In the genomic region with DNA sequence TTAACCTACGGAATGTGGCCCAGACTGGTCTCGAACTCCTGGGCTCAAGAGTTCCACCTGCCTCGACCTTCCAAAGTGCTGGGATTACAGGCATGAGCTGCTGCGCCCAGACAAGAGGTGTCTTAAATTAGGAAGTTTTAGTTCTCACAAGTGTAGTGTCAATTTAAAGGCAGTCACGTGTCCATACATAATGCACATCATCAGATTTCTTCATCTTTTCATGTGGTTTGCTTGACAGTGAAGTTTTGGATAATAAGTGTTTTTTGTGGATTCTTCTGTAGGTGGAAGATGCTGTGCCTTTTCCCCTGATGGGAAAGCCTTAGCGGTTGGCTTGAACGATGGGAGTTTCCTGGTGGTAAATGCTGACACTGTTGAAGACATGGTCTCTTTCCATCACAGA, we compare ENCODE assay signal across 25 cellular contexts.
"Had no signal": no experiment of that assay in that cellular context is flagged by ENCODE, and none has a peak within 500 bp of the region (broad histone marks: within the 10 kb centered on the region; RNA-seq: fewer than 3 reads in every experiment).

No MANE protein-coding gene starts in this region.

- H3K4me3 ChIP-seq: heart right ventricle, left ventricle myocardium inferior, lung, neural progenitor cell, suprapubic skin, tibial artery, upper lobe of right lung had no signal

- H3K27ac Mint-ChIP-seq: activated CD4-positive, alpha-beta memory T cell treated with anti-CD3 and anti-CD28 coated beads, Interleukin-2, amount 10 ng/mL, durations not matched to agents 7 days and 5 days; activated CD4-positive, alpha-beta T cell treated with anti-CD3 and anti-CD28 coated beads, Interleukin-2, amount 10 ng/mL, durations not matched to agents 24 days and 14 days; activated naive CD4-positive, alpha-beta T cell treated with anti-CD3 and anti-CD28 coated beads, Interleukin-2, amount 10 ng/mL, durations not matched to agents 7 days and 5 days; activated T-cell treated with anti-CD3 and anti-CD28 coated beads, Interleukin-2, amount 50 U/mL, for 24 hours; effector memory CD8-positive, alpha-beta T cell; neural progenitor cell had no signal

- H3K4me3 Mint-ChIP-seq: activated CD4-positive, alpha-beta memory T cell treated with anti-CD3 and anti-CD28 coated beads, Interleukin-2, amount 10 ng/mL, durations not matched to agents 7 days and 5 days; activated CD4-positive, alpha-beta T cell treated with anti-CD3 and anti-CD28 coated beads, Interleukin-2, amount 10 ng/mL, durations not matched to agents 24 days and 14 days; activated naive CD4-positive, alpha-beta T cell treated with anti-CD3 and anti-CD28 coated beads, Interleukin-2, amount 10 ng/mL, durations not matched to agents 7 days and 5 days; activated T-cell treated with anti-CD3 and anti-CD28 coated beads, Interleukin-2, amount 50 U/mL, for 24 hours; effector memory CD8-positive, alpha-beta T cell; natural killer cell; neural progenitor cell had no signal

- H3K9me3 ChIP-seq: heart right ventricle, left ventricle myocardium inferior, suprapubic skin, tibial artery, upper lobe of right lung had no signal

- H3K27ac ChIP-seq: brain microvascular endothelial cell, heart right ventricle, left ventricle myocardium inferior, neural progenitor cell, suprapubic skin, tibial artery, upper lobe of right lung had no signal

- H3K36me3 ChIP-seq: brain microvascular endothelial cell, heart right ventricle, left ventricle myocardium inferior, neural progenitor cell, suprapubic skin, tibial artery, upper lobe of right lung had no signal

- H3K4me1 ChIP-seq: left ventricle myocardium inferior, neural progenitor cell, tibial artery, upper lobe of right lung had no signal

- H3K9me3 Mint-ChIP-seq: activated CD4-positive, alpha-beta memory T cell treated with anti-CD3 and anti-CD28 coated beads, Interleukin-2, amount 10 ng/mL, durations not matched to agents 7 days and 5 days; activated naive CD4-positive, alpha-beta T cell treated with anti-CD3 and anti-CD28 coated beads, Interleukin-2, amount 10 ng/mL, durations not matched to agents 7 days and 5 days; effector memory CD8-positive, alpha-beta T cell; natural killer cell; neural progenitor cell had no signal

- ATAC-seq: effector memory CD8-positive, alpha-beta T cell; heart right ventricle; natural killer cell; right cardiac atrium; upper lobe of right lung had no signal

- H3K36me3 Mint-ChIP-seq: activated naive CD4-positive, alpha-beta T cell treated with anti-CD3 and anti-CD28 coated beads, Interleukin-2, amount 10 ng/mL, durations not matched to agents 7 days and 5 days; neural progenitor cell had no signal

- DNase-seq: activated CD4-positive, alpha-beta memory T cell treated with anti-CD3 and anti-CD28 coated beads, Interleukin-2, amount 10 ng/mL, durations not matched to agents 7 days and 5 days; activated CD4-positive, alpha-beta T cell treated with anti-CD3 and anti-CD28 coated beads, Interleukin-2, amount 10 ng/mL, durations not matched to agents 24 days and 14 days; activated CD4-positive, CD25-positive, alpha-beta regulatory T cell treated with anti-CD3 and anti-CD28 coated beads, Interleukin-2, amount 50 U/mL, for 72 hours; activated CD8-positive, alpha-beta memory T cell treated with anti-CD3 and anti-CD28 coated beads, Interleukin-2, amount 50 U/mL, for 48 hours; activated gamma-delta T cell; activated naive CD4-positive, alpha-beta T cell treated with anti-CD3 and anti-CD28 coated beads, Interleukin-2, amount 10 ng/mL, durations not matched to agents 7 days and 5 days; activated T-cell treated with anti-CD3 and anti-CD28 coated beads, Interleukin-2, amount 50 U/mL, for 24 hours; amniotic stem cell; brain microvascular endothelial cell; cortex of kidney; effector memory CD8-positive, alpha-beta T cell; foreskin fibroblast; heart right ventricle; left ventricle myocardium inferior; mesendoderm; natural killer cell; occipital lobe; right cardiac atrium; stimulated activated CD4-positive, alpha-beta T cell treated with anti-CD3 and anti-CD28 coated beads, Interleukin-15, amount 100 ng/mL, for 24 hours; stimulated activated naive CD4-positive, alpha-beta T cell; tibial artery; upper lobe of right lung had no signal

- H3K27me3 Mint-ChIP-seq: activated CD4-positive, alpha-beta memory T cell treated with anti-CD3 and anti-CD28 coated beads, Interleukin-2, amount 10 ng/mL, durations not matched to agents 7 days and 5 days; activated CD4-positive, alpha-beta T cell treated with anti-CD3 and anti-CD28 coated beads, Interleukin-2, amount 10 ng/mL, durations not matched to agents 24 days and 14 days; activated T-cell treated with anti-CD3 and anti-CD28 coated beads, Interleukin-2, amount 50 U/mL, for 24 hours had no signal

- H3K27me3 ChIP-seq: brain microvascular endothelial cell, heart right ventricle, neural progenitor cell, suprapubic skin, tibial artery, upper lobe of right lung had no signal
